ENCODE assay signal across 22 cellular contexts in the genomic region with DNA sequence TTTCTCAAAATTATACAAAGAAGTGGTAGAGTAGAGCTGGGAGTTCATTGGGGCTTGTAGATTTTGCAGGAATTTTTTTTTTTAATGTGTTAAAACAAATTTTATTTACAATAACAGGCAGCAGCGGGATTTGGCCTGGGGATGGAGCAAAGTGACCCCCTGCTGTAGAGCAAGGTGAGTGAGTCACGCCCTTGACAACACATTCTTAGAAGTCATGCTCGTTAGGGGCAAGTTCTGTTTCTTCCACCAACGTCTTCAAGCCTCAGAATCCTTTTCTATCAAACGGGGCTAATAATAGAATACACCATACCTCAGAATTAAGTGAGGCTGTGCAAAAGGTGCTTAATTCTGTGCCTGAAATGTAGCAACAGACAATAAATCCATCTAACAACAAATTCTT. TPM values are rescaled to one million over a fixed set of nuclear protein-coding genes. Genes with fewer than 3 reads are reported as not detected.
DNase-seq lines count a peak whose midpoint lies in the region; TF ChIP-seq lines count a peak whose summit lies in the region.
"Had no signal": no experiment of that assay in that cellular context is flagged by ENCODE, and none has a peak within 500 bp of the region (broad histone marks: within the 10 kb centered on the region; RNA-seq: fewer than 3 reads in every experiment).

No MANE protein-coding gene starts in this region.

- no peak overlapping the region for H3K9ac ChIP-seq in HUES64 (ENCODE audit: low read depth, low read length)
- H3K9ac ChIP-seq in endodermal cell (ENCODE audit: extremely low read depth, low read length, poor library complexity, severe bottlenecking): no peak overlapping the region

- H3K27me3 Mint-ChIP-seq in Caco-2 (ENCODE audit: insufficient read depth, unreplicated experiment) (no peaks in the 10 kb centered on the region), endodermal cell (ENCODE audit: insufficient read depth) (peaks cover 11% of the 10 kb centered on the region), nephron progenitor cell (ENCODE audit: low read depth, poor library complexity) (no peaks in the 10 kb centered on the region)

- H3K9me3 ChIP-seq in Caco-2 (no peaks in the 10 kb centered on the region), HUES64 (ENCODE audit: insufficient read depth, low read depth, low read length) (no peaks in the 10 kb centered on the region), endodermal cell (ENCODE audit: control insufficient read depth, low read length) (no peaks in the 10 kb centered on the region)
- H3K9me3 ChIP-seq: colonic mucosa, MG63, thoracic aorta had no signal

- peaks cover 19% of the 10 kb centered on the region for H3K4me1 Mint-ChIP-seq in Caco-2 (ENCODE audit: low read depth, unreplicated experiment)
- peaks cover 27% of the 10 kb centered on the region for H3K4me1 Mint-ChIP-seq in endodermal cell
- H3K4me1 Mint-ChIP-seq in nephron progenitor cell: peaks cover 15% of the 10 kb centered on the region
- H3K4me1 Mint-ChIP-seq: stimulated activated effector memory CD8-positive, alpha-beta T cell treated with anti-CD3 and anti-CD28 coated beads, Interleukin-12 subunit alpha, Interleukin-12 subunit beta, amount 100 ng/mL, for 72 hours had no signal

- H3K4me1 ChIP-seq in Caco-2 (peaks cover 42% of the 10 kb centered on the region), HUES64 (ENCODE audit: insufficient read depth, low read length) (peaks cover 34% of the 10 kb centered on the region), endodermal cell (ENCODE audit: control insufficient read depth, insufficient read depth, low read length) (peaks cover 9% of the 10 kb centered on the region)
- H3K4me1 ChIP-seq: colonic mucosa had no signal

- H3K36me3 ChIP-seq in Caco-2 (ENCODE audit: control insufficient read depth, insufficient read depth, low read length): no peaks in the 10 kb centered on the region
- H3K36me3 ChIP-seq in HUES64 (ENCODE audit: insufficient read depth, low read length): no peaks in the 10 kb centered on the region
- H3K36me3 ChIP-seq in endodermal cell (ENCODE audit: control insufficient read depth, insufficient read depth, low read length): no peaks in the 10 kb centered on the region
- H3K36me3 ChIP-seq: brain microvascular endothelial cell, colonic mucosa, MG63, thoracic aorta had no signal

- H3K4me3 ChIP-seq in Caco-2 (ENCODE audit: low read depth, low read length) (no peak overlapping the region), HUES64 (ENCODE audit: low read length) (peak overlapping the region; percentile 16; the same call in 1 of the 2 replicates), endodermal cell (ENCODE audit: low read length) (no peak overlapping the region)
- H3K4me3 ChIP-seq: lung, MG63, thoracic aorta had no signal

- H3K27ac ChIP-seq in HUES64 (ENCODE audit: low read depth, low read length) (no peak overlapping the region), endodermal cell (ENCODE audit: low read depth, low read length) (no peak overlapping the region)
- H3K27ac ChIP-seq: brain microvascular endothelial cell, colonic mucosa, thoracic aorta had no signal

- H3K27ac Mint-ChIP-seq in Caco-2 (ENCODE audit: unreplicated experiment) (no peak overlapping the region), endodermal cell (peak overlapping the region; percentile 92), nephron progenitor cell (no peak overlapping the region)
- H3K27ac Mint-ChIP-seq: activated naive CD8-positive, alpha-beta T cell treated with anti-CD3 and anti-CD28 coated beads, Interleukin-2, amount 50 U/mL, for 24 hours; CD4-positive, alpha-beta T cell; stimulated activated effector memory CD8-positive, alpha-beta T cell treated with anti-CD3 and anti-CD28 coated beads, Interleukin-12 subunit alpha, Interleukin-12 subunit beta, amount 100 ng/mL, for 72 hours; T-helper 1 cell treated with Interleukin-12 subunit alpha and Interleukin-12 subunit beta and Interleukin-4 antibody, amounts not matched to agents 30 μg/mL and 1 μg/mL, for 36 hours had no signal

- H3K36me3 Mint-ChIP-seq in Caco-2 (ENCODE audit: insufficient read depth, unreplicated experiment): no peaks in the 10 kb centered on the region
- no peaks in the 10 kb centered on the region for H3K36me3 Mint-ChIP-seq in endodermal cell (ENCODE audit: low read depth)
- H3K36me3 Mint-ChIP-seq in nephron progenitor cell (ENCODE audit: low read depth): no peaks in the 10 kb centered on the region
- H3K36me3 Mint-ChIP-seq: stimulated activated effector memory CD8-positive, alpha-beta T cell treated with anti-CD3 and anti-CD28 coated beads, Interleukin-12 subunit alpha, Interleukin-12 subunit beta, amount 100 ng/mL, for 72 hours had no signal

- DNase-seq in Caco-2: no peak
- peak; percentile 76 for DNase-seq in endodermal cell
- no peak for DNase-seq in nephron progenitor cell
- DNase-seq in 8988T: no peak
- no peak for DNase-seq in SW480 (ENCODE audit: low spot score)
- no peak for DNase-seq in hepatic stellate cell (ENCODE audit: low spot score)
- DNase-seq in Kasumi-1 (lab: John Stamatoyannopoulos, UW): no peak
- DNase-seq: activated CD4-positive, alpha-beta T cell treated with anti-CD3 and anti-CD28 coated beads, Interleukin-2, amount 50 U/mL, for 1 hour; activated effector memory CD4-positive, alpha-beta T cell treated with anti-CD3 and anti-CD28 coated beads, Interleukin-2, amount 50 U/mL, for 16 hours; activated naive CD8-positive, alpha-beta T cell treated with anti-CD3 and anti-CD28 coated beads, Interleukin-2, amount 50 U/mL, for 24 hours; brain microvascular endothelial cell; CD4-positive, alpha-beta T cell; DMS153; islet precursor cell; MG63; NCI-H1436 had no signal

- TF ChIP-seq CTCF in Caco-2 (IDR thresholded peaks at IDR 0.05; ENCODE audit: insufficient read depth in 1 of 2, low read depth in 1 of 2, low read length in 1 of 2, severe bottlenecking in 1 of 2, unreplicated experiment in 1 of 2) (no peak), endodermal cell (conservative IDR thresholded peaks at IDR 0.05) (no peak), nephron progenitor cell (IDR thresholded peaks at IDR 0.05) (no peak)

- CTCF ChIA-PET in Caco-2 (lab: Charles Lee): no interaction called here

- H3K27me3 ChIP-seq in Caco-2 (replicated peaks; ENCODE audit: control insufficient read depth, insufficient read depth, low read length) (no peaks in the 10 kb centered on the region), HUES64 (ENCODE audit: insufficient read depth, low read length) (0 out of 2 replicates have a peak, but pooled peaks cover 2% of the 10 kb centered on the region), endodermal cell (ENCODE audit: control insufficient read depth, insufficient read depth, low read length, poor library complexity, severe bottlenecking) (no peaks in the 10 kb centered on the region)
- H3K27me3 ChIP-seq: brain microvascular endothelial cell, colonic mucosa, MG63 had no signal

- H3K9me3 Mint-ChIP-seq in Caco-2 (ENCODE audit: unreplicated experiment) (no peaks in the 10 kb centered on the region), endodermal cell (no peaks in the 10 kb centered on the region), nephron progenitor cell (no peaks in the 10 kb centered on the region)
- H3K9me3 Mint-ChIP-seq: activated naive CD8-positive, alpha-beta T cell treated with anti-CD3 and anti-CD28 coated beads, Interleukin-2, amount 50 U/mL, for 24 hours; CD4-positive, alpha-beta T cell; stimulated activated effector memory CD8-positive, alpha-beta T cell treated with anti-CD3 and anti-CD28 coated beads, Interleukin-12 subunit alpha, Interleukin-12 subunit beta, amount 100 ng/mL, for 72 hours; T-helper 1 cell treated with Interleukin-12 subunit alpha and Interleukin-12 subunit beta and Interleukin-4 antibody, amounts not matched to agents 30 μg/mL and 1 μg/mL, for 36 hours had no signal

- POLR2A ChIA-PET in Caco-2 (lab: Charles Lee): no interaction called here

- intact Hi-C loops in Caco-2 (cut with micrococcal nuclease; ENCODE audit: unreplicated experiment): loop anchor here (5.0 kb wide), 2 partner anchors 37 to 98 kb away; a partner anchor contains a TSS

- no TSS peak for BruUV-seq in Caco-2 (replicated peaks; lab: Mats Ljungman, UMichigan)

- H3K4me3 Mint-ChIP-seq in Caco-2 (ENCODE audit: unreplicated experiment) (peak overlapping the region; percentile 99), endodermal cell (peak overlapping the region; percentile 64), nephron progenitor cell (peak overlapping the region; percentile 84)
- H3K4me3 Mint-ChIP-seq: activated naive CD8-positive, alpha-beta T cell treated with anti-CD3 and anti-CD28 coated beads, Interleukin-2, amount 50 U/mL, for 24 hours; CD4-positive, alpha-beta T cell; stimulated activated effector memory CD8-positive, alpha-beta T cell treated with anti-CD3 and anti-CD28 coated beads, Interleukin-12 subunit alpha, Interleukin-12 subunit beta, amount 100 ng/mL, for 72 hours; T-helper 1 cell treated with Interleukin-12 subunit alpha and Interleukin-12 subunit beta and Interleukin-4 antibody, amounts not matched to agents 30 μg/mL and 1 μg/mL, for 36 hours had no signal

- WGBS in HUES64: 5% methylated on average over 5 of the region's 5 CpGs
- 8 to 50% methylated on average over 1 to 5 of the region's 5 CpGs for WGBS in endodermal cell (ENCODE audit: insufficient coverage in 1 of 2, insufficient read length in 1 of 2), 2 experiments

RNA-seq across cellular contexts. Expression of a gene that starts 1.1 kb away (rescaled TPM):
- total RNA-seq in Caco-2 (2022) (0.63 and 0.88 TPM in 2 replicates), endodermal cell (1 to 10 TPM; 4.6 to 8.6 TPM)
- polyA plus RNA-seq in HUES64 (2013, experiment 1 of 2): 0.10 TPM
- polyA plus RNA-seq in HUES64 (2013, experiment 2 of 2): not detected
- 0.21 TPM for polyA plus RNA-seq in endodermal cell (2013, experiment 1 of 2)
- polyA plus RNA-seq in endodermal cell (2013, experiment 2 of 2): 0.25 TPM
